ENCODE assay signal across 9 cellular contexts in genomic region chr7:4893929-4894475, GRCh38. TPM values are rescaled to one million over a fixed set of nuclear protein-coding genes. Genes with fewer than 3 reads are reported as not detected.
"Had no signal": no experiment of that assay in that cellular context is flagged by ENCODE, and none has a peak within 500 bp of the region (broad histone marks: within the 10 kb centered on the region; RNA-seq: fewer than 3 reads in every experiment).

No MANE protein-coding gene starts in this region.

- H3K9ac ChIP-seq: GM23248 had no signal

- H3K27ac ChIP-seq: GM23248 had no signal

- H3K4me1 ChIP-seq: HAP-1 had no signal

- FAIRE-seq: HTR-8/SVneo had no signal

- ATAC-seq: HCT116 had no signal

- DNase-seq: GM23248, H7, HFFc6, KG1 had no signal

- H3K4me3 ChIP-seq: GM23248, HAP-1 had no signal

- H3K36me3 ChIP-seq: HAP-1 had no signal

- H3K9me3 ChIP-seq: HAP-1 had no signal

- H2AFZ ChIP-seq: GM23248 had no signal

RNA-seq across cellular contexts. Expression of gene RADIL, which starts 10.5 kb away (rescaled TPM):
- total RNA-seq: HT-29 had no signal
- polyA plus RNA-seq: IgD-negative memory B cell had no signal

RNA-seq across cellular contexts. Expression of gene PAPOLB, which starts 32.2 kb away (rescaled TPM):
- total RNA-seq: HFFc6, HT-29 had no signal
- polyA plus RNA-seq: GM23248, IgD-negative memory B cell had no signal
